In the genomic region with DNA sequence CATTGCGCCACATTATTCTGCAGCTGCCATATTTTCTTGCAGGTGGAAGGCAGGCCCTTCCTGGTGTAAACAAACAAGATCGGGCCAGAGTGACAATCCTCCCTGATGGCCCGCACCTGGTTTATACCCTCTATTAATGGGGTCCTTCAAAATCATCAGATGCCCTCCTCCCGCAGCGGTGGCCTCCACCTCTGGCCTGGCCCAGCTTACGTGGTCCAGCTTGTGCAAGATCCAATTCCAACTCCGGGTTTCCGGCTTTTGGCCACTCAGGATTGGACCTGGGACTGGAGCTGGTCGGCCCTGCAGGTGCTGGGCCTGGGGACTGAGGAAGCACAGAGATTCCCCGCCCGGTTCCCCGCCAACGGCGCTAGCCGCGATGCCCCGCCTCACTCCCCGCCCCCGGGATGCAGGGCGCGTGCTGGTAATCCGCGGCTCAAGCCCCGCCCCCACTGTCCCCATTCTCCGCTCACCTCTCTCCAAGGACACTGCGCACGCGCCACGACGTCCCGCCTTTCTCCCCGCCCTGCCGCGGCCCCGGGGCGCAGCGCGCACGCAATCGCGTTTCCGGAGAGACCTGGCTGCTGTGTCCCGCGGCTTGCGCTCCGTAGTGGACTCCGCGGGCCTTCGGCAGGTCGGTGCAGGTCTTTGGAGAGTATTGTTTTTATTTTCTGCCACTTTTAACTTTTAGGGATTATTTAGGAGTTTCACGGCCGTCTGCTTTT, we compare ENCODE assay signal across 1 cellular context.
TF ChIP-seq lines count a peak whose summit lies in the region.

A gene (plus strand): TSS at position 555 of the 722 bp plus-strand sequence. CDS start 1,441 bp downstream, outside the sequence.

TF ChIP-seq in K562, 482 proteins besides CTCF, POLR2A, EP300 and RAD21 (continued from another document and continues in another):
- TF ChIP-seq KDM2B (CRISPR knock-in tag; IDR thresholded peaks at IDR 0.05) (peak; percentile 89; the same call in 1 of the 2 replicates), CC2D1A (IDR thresholded peaks at IDR 0.05) (no peak), BRD4 (IDR thresholded peaks at IDR 0.05) (no peak), ZNF124 (CRISPR knock-in tag; IDR thresholded peaks at IDR 0.05) (no peak), MEIS2 (IDR thresholded peaks at IDR 0.05; ENCODE audit: partially characterized antibody) (peak; percentile 87), NRF1 (conservative IDR thresholded peaks at IDR 0.05 in 1 of 2, IDR thresholded peaks at IDR 0.05 in 1 of 2) (peak; percentile 98), TEAD2 (tag; IDR thresholded peaks at IDR 0.05) (no peak), TEAD4 (IDR thresholded peaks at IDR 0.05; ENCODE audit: low read length) (peak; percentile 14), TEAD4 (CRISPR knock-in tag; IDR thresholded peaks at IDR 0.05; ENCODE audit: borderline replicate concordance) (no peak), TEAD1 (CRISPR knock-in tag; IDR thresholded peaks at IDR 0.05) (peak in 1 of 2 experiments; percentile 79; a peak in 2 of 4 replicates), FOXK2 (conservative IDR thresholded peaks at IDR 0.05 in 1 of 2, IDR thresholded peaks at IDR 0.05 in 1 of 2; ENCODE audit: low read depth in 2 of 2) (peak in 1 of 2 experiments; percentile 65; a peak in 1 of 4 replicates), TCF7L2 (IDR thresholded peaks at IDR 0.05; ENCODE audit: low read depth, low read length) (no peak), OTX1 (CRISPR knock-in tag; IDR thresholded peaks at IDR 0.05) (0 out of 2 replicates have a peak, but pooled peaks have one; percentile 39), ZNF444 (CRISPR knock-in tag; IDR thresholded peaks at IDR 0.05) (0 out of 2 replicates have a peak, but pooled peaks have one; percentile 45), ZNF408 (CRISPR knock-in tag; IDR thresholded peaks at IDR 0.05; ENCODE audit: low read depth) (peak; percentile 99; the same call in 1 of the 2 replicates), FOXA3 (CRISPR knock-in tag; conservative IDR thresholded peaks at IDR 0.05 in 1 of 2, IDR thresholded peaks at IDR 0.05 in 1 of 2) (peak in 1 of 2 experiments; percentile 57; a peak in 1 of 4 replicates), DPF2 (IDR thresholded peaks at IDR 0.05) (no peak; the same call in 1 of the 2 replicates), JUN (IDR thresholded peaks at IDR 0.05; ENCODE audit: borderline replicate concordance, low read depth, low read length) (peak; percentile 53; the same call in 1 of the 2 replicates), JUN (CRISPR knock-in tag; IDR thresholded peaks at IDR 0.05; ENCODE audit: borderline replicate concordance) (no peak), RNF2 (IDR thresholded peaks at IDR 0.05) (peak; percentile 53; the same call in 1 of the 2 replicates)
- TF ChIP-seq, protein P1, sequence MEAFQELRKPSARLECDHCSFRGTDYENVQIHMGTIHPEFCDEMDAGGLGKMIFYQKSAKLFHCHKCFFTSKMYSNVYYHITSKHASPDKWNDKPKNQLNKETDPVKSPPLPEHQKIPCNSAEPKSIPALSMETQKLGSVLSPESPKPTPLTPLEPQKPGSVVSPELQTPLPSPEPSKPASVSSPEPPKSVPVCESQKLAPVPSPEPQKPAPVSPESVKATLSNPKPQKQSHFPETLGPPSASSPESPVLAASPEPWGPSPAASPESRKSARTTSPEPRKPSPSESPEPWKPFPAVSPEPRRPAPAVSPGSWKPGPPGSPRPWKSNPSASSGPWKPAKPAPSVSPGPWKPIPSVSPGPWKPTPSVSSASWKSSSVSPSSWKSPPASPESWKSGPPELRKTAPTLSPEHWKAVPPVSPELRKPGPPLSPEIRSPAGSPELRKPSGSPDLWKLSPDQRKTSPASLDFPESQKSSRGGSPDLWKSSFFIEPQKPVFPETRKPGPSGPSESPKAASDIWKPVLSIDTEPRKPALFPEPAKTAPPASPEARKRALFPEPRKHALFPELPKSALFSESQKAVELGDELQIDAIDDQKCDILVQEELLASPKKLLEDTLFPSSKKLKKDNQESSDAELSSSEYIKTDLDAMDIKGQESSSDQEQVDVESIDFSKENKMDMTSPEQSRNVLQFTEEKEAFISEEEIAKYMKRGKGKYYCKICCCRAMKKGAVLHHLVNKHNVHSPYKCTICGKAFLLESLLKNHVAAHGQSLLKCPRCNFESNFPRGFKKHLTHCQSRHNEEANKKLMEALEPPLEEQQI (IDR thresholded peaks at IDR 0.05) = peak; percentile 33; the same call in 1 of the 2 replicates
- TF ChIP-seq, protein P2, sequence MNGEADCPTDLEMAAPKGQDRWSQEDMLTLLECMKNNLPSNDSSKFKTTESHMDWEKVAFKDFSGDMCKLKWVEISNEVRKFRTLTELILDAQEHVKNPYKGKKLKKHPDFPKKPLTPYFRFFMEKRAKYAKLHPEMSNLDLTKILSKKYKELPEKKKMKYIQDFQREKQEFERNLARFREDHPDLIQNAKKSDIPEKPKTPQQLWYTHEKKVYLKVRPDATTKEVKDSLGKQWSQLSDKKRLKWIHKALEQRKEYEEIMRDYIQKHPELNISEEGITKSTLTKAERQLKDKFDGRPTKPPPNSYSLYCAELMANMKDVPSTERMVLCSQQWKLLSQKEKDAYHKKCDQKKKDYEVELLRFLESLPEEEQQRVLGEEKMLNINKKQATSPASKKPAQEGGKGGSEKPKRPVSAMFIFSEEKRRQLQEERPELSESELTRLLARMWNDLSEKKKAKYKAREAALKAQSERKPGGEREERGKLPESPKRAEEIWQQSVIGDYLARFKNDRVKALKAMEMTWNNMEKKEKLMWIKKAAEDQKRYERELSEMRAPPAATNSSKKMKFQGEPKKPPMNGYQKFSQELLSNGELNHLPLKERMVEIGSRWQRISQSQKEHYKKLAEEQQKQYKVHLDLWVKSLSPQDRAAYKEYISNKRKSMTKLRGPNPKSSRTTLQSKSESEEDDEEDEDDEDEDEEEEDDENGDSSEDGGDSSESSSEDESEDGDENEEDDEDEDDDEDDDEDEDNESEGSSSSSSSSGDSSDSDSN (IDR thresholded peaks at IDR 0.05; ENCODE audit: borderline replicate concordance in 1 of 2, low read depth in 2 of 2, low read length in 2 of 2) = peak in 1 of 2 experiments; percentile 78; a peak in 1 of 4 replicates
- TF ChIP-seq, protein P3, sequence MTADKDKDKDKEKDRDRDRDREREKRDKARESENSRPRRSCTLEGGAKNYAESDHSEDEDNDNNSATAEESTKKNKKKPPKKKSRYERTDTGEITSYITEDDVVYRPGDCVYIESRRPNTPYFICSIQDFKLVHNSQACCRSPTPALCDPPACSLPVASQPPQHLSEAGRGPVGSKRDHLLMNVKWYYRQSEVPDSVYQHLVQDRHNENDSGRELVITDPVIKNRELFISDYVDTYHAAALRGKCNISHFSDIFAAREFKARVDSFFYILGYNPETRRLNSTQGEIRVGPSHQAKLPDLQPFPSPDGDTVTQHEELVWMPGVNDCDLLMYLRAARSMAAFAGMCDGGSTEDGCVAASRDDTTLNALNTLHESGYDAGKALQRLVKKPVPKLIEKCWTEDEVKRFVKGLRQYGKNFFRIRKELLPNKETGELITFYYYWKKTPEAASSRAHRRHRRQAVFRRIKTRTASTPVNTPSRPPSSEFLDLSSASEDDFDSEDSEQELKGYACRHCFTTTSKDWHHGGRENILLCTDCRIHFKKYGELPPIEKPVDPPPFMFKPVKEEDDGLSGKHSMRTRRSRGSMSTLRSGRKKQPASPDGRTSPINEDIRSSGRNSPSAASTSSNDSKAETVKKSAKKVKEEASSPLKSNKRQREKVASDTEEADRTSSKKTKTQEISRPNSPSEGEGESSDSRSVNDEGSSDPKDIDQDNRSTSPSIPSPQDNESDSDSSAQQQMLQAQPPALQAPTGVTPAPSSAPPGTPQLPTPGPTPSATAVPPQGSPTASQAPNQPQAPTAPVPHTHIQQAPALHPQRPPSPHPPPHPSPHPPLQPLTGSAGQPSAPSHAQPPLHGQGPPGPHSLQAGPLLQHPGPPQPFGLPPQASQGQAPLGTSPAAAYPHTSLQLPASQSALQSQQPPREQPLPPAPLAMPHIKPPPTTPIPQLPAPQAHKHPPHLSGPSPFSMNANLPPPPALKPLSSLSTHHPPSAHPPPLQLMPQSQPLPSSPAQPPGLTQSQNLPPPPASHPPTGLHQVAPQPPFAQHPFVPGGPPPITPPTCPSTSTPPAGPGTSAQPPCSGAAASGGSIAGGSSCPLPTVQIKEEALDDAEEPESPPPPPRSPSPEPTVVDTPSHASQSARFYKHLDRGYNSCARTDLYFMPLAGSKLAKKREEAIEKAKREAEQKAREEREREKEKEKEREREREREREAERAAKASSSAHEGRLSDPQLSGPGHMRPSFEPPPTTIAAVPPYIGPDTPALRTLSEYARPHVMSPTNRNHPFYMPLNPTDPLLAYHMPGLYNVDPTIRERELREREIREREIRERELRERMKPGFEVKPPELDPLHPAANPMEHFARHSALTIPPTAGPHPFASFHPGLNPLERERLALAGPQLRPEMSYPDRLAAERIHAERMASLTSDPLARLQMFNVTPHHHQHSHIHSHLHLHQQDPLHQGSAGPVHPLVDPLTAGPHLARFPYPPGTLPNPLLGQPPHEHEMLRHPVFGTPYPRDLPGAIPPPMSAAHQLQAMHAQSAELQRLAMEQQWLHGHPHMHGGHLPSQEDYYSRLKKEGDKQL (CRISPR knock-in tag; IDR thresholded peaks at IDR 0.05; ENCODE audit: borderline replicate concordance) = no peak
- TF ChIP-seq, protein P4, sequence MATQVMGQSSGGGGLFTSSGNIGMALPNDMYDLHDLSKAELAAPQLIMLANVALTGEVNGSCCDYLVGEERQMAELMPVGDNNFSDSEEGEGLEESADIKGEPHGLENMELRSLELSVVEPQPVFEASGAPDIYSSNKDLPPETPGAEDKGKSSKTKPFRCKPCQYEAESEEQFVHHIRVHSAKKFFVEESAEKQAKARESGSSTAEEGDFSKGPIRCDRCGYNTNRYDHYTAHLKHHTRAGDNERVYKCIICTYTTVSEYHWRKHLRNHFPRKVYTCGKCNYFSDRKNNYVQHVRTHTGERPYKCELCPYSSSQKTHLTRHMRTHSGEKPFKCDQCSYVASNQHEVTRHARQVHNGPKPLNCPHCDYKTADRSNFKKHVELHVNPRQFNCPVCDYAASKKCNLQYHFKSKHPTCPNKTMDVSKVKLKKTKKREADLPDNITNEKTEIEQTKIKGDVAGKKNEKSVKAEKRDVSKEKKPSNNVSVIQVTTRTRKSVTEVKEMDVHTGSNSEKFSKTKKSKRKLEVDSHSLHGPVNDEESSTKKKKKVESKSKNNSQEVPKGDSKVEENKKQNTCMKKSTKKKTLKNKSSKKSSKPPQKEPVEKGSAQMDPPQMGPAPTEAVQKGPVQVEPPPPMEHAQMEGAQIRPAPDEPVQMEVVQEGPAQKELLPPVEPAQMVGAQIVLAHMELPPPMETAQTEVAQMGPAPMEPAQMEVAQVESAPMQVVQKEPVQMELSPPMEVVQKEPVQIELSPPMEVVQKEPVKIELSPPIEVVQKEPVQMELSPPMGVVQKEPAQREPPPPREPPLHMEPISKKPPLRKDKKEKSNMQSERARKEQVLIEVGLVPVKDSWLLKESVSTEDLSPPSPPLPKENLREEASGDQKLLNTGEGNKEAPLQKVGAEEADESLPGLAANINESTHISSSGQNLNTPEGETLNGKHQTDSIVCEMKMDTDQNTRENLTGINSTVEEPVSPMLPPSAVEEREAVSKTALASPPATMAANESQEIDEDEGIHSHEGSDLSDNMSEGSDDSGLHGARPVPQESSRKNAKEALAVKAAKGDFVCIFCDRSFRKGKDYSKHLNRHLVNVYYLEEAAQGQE (CRISPR knock-in tag; IDR thresholded peaks at IDR 0.05; ENCODE audit: low read depth) = 0 out of 2 replicates have a peak, but pooled peaks have one; percentile 31
- TF ChIP-seq, protein P5, sequence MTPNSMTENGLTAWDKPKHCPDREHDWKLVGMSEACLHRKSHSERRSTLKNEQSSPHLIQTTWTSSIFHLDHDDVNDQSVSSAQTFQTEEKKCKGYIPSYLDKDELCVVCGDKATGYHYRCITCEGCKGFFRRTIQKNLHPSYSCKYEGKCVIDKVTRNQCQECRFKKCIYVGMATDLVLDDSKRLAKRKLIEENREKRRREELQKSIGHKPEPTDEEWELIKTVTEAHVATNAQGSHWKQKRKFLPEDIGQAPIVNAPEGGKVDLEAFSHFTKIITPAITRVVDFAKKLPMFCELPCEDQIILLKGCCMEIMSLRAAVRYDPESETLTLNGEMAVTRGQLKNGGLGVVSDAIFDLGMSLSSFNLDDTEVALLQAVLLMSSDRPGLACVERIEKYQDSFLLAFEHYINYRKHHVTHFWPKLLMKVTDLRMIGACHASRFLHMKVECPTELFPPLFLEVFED (CRISPR knock-in tag; conservative IDR thresholded peaks at IDR 0.05) = no peak; the same call in 1 of the 2 replicates
- TF ChIP-seq, protein P6, sequence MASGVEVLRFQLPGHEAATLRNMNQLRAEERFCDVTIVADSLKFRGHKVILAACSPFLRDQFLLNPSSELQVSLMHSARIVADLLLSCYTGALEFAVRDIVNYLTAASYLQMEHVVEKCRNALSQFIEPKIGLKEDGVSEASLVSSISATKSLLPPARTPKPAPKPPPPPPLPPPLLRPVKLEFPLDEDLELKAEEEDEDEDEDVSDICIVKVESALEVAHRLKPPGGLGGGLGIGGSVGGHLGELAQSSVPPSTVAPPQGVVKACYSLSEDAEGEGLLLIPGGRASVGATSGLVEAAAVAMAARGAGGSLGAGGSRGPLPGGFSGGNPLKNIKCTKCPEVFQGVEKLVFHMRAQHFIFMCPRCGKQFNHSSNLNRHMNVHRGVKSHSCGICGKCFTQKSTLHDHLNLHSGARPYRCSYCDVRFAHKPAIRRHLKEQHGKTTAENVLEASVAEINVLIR (CRISPR knock-in tag; IDR thresholded peaks at IDR 0.05) = peak; percentile 57
- TF ChIP-seq, protein P7, sequence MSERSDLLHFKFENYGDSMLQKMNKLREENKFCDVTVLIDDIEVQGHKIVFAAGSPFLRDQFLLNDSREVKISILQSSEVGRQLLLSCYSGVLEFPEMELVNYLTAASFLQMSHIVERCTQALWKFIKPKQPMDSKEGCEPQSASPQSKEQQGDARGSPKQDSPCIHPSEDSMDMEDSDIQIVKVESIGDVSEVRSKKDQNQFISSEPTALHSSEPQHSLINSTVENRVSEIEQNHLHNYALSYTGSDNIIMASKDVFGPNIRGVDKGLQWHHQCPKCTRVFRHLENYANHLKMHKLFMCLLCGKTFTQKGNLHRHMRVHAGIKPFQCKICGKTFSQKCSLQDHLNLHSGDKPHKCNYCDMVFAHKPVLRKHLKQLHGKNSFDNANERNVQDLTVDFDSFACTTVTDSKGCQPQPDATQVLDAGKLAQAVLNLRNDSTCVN (CRISPR knock-in tag; IDR thresholded peaks at IDR 0.05) = 0 out of 2 replicates have a peak, but pooled peaks have one; percentile 22
- TF ChIP-seq, protein P8, sequence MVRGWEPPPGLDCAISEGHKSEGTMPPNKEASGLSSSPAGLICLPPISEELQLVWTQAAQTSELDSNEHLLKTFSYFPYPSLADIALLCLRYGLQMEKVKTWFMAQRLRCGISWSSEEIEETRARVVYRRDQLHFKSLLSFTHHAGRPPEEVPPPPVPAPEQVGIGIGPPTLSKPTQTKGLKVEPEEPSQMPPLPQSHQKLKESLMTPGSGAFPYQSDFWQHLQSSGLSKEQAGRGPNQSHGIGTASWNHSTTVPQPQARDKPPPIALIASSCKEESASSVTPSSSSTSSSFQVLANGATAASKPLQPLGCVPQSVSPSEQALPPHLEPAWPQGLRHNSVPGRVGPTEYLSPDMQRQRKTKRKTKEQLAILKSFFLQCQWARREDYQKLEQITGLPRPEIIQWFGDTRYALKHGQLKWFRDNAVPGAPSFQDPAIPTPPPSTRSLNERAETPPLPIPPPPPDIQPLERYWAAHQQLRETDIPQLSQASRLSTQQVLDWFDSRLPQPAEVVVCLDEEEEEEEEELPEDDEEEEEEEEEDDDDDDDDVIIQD (CRISPR knock-in tag; IDR thresholded peaks at IDR 0.05) = no peak
